In the genomic region with DNA sequence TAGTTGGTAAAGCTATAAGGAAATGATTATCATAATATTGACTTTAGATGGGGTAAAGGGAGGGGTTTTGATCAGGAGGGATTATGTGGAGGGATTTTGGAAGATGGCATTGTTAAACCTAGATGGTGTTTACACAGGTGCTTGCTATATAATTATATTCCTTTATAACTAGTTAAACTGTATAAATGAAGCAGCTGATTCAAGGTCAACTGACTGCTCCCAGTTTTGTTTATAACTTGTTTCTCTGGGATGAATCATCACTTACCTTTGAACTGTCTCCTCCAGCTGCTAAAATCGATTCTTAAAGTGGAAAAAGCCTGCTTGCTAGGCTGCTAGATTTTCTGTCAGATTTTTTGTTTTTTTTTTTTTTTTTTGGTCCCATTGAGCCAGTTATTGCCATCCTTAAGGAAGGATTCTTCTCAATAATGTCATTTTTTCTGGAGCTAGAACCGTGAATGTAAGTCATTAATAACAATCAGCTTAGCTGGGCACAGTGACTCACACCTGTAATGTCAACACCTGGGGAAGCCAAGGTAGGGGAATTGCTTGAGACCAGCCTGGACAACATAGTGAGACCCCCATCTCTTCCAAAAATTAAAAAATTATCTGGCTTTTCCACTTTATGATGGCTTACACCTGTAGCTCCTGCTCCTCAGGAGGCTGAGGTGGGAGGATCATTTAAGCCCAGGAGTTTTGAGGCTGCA, we compare ENCODE assay signal across 1 cellular context.
TF ChIP-seq lines count a peak whose summit lies in the region.

No MANE protein-coding gene starts in this region.

TF ChIP-seq in HepG2, 621 proteins besides CTCF, POLR2A, EP300 and RAD21 (continued from another document and continues in another):
- TF ChIP-seq ZNF512 (CRISPR knock-in tag; IDR thresholded peaks at IDR 0.05), result no peak
- TF ChIP-seq, protein P1, sequence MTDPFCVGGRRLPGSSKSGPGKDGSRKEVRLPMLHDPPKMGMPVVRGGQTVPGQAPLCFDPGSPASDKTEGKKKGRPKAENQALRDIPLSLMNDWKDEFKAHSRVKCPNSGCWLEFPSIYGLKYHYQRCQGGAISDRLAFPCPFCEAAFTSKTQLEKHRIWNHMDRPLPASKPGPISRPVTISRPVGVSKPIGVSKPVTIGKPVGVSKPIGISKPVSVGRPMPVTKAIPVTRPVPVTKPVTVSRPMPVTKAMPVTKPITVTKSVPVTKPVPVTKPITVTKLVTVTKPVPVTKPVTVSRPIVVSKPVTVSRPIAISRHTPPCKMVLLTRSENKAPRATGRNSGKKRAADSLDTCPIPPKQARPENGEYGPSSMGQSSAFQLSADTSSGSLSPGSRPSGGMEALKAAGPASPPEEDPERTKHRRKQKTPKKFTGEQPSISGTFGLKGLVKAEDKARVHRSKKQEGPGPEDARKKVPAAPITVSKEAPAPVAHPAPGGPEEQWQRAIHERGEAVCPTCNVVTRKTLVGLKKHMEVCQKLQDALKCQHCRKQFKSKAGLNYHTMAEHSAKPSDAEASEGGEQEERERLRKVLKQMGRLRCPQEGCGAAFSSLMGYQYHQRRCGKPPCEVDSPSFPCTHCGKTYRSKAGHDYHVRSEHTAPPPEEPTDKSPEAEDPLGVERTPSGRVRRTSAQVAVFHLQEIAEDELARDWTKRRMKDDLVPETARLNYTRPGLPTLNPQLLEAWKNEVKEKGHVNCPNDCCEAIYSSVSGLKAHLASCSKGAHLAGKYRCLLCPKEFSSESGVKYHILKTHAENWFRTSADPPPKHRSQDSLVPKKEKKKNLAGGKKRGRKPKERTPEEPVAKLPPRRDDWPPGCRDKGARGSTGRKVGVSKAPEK (CRISPR knock-in tag; IDR thresholded peaks at IDR 0.05; ENCODE audit: borderline replicate concordance), result no peak
- no peak for TF ChIP-seq ZNF407 (CRISPR knock-in tag; IDR thresholded peaks at IDR 0.05; ENCODE audit: not compliant biosample characterization)
- no peak for TF ChIP-seq ZNF577 (CRISPR knock-in tag; IDR thresholded peaks at IDR 0.05; ENCODE audit: borderline replicate concordance, low read depth)
- no peak for TF ChIP-seq ZNF549 (CRISPR knock-in tag; IDR thresholded peaks at IDR 0.05)
- TF ChIP-seq, protein P2, sequence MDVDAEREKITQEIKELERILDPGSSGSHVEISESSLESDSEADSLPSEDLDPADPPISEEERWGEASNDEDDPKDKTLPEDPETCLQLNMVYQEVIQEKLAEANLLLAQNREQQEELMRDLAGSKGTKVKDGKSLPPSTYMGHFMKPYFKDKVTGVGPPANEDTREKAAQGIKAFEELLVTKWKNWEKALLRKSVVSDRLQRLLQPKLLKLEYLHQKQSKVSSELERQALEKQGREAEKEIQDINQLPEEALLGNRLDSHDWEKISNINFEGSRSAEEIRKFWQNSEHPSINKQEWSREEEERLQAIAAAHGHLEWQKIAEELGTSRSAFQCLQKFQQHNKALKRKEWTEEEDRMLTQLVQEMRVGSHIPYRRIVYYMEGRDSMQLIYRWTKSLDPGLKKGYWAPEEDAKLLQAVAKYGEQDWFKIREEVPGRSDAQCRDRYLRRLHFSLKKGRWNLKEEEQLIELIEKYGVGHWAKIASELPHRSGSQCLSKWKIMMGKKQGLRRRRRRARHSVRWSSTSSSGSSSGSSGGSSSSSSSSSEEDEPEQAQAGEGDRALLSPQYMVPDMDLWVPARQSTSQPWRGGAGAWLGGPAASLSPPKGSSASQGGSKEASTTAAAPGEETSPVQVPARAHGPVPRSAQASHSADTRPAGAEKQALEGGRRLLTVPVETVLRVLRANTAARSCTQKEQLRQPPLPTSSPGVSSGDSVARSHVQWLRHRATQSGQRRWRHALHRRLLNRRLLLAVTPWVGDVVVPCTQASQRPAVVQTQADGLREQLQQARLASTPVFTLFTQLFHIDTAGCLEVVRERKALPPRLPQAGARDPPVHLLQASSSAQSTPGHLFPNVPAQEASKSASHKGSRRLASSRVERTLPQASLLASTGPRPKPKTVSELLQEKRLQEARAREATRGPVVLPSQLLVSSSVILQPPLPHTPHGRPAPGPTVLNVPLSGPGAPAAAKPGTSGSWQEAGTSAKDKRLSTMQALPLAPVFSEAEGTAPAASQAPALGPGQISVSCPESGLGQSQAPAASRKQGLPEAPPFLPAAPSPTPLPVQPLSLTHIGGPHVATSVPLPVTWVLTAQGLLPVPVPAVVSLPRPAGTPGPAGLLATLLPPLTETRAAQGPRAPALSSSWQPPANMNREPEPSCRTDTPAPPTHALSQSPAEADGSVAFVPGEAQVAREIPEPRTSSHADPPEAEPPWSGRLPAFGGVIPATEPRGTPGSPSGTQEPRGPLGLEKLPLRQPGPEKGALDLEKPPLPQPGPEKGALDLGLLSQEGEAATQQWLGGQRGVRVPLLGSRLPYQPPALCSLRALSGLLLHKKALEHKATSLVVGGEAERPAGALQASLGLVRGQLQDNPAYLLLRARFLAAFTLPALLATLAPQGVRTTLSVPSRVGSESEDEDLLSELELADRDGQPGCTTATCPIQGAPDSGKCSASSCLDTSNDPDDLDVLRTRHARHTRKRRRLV (CRISPR knock-in tag; IDR thresholded peaks at IDR 0.05), result no peak
- peak; percentile 98 for TF ChIP-seq TFAP4 (IDR thresholded peaks at IDR 0.05; ENCODE audit: borderline replicate concordance, low read depth)
- no peak for TF ChIP-seq ZNF644 (CRISPR knock-in tag; IDR thresholded peaks at IDR 0.05; ENCODE audit: low read depth)
- TF ChIP-seq NFE2L2 (IDR thresholded peaks at IDR 0.05; ENCODE audit: low read length), result no peak
- no peak for TF ChIP-seq KDM3A (CRISPR knock-in tag; IDR thresholded peaks at IDR 0.05; ENCODE audit: low read depth)
- peak; percentile 88 for TF ChIP-seq GATAD2A (CRISPR knock-in tag; IDR thresholded peaks at IDR 0.05)
- TF ChIP-seq HNRNPUL1 (IDR thresholded peaks at IDR 0.05; ENCODE audit: low read depth, low read length), result no peak
- no peak for TF ChIP-seq ZNF713 (CRISPR knock-in tag; IDR thresholded peaks at IDR 0.05)
- TF ChIP-seq SMYD3 (CRISPR knock-in tag; IDR thresholded peaks at IDR 0.05), result no peak
- 0 out of 2 replicates have a peak, but pooled peaks have one; percentile 46 for TF ChIP-seq MXD4 (CRISPR knock-in tag; IDR thresholded peaks at IDR 0.05)
- TF ChIP-seq ZNF142 (CRISPR knock-in tag; IDR thresholded peaks at IDR 0.05), result no peak
- TF ChIP-seq TSC22D2 (CRISPR knock-in tag; IDR thresholded peaks at IDR 0.05; ENCODE audit: borderline replicate concordance), result no peak
- no peak for TF ChIP-seq CBX1 (IDR thresholded peaks at IDR 0.05; ENCODE audit: low read depth)
- TF ChIP-seq, protein P3, sequence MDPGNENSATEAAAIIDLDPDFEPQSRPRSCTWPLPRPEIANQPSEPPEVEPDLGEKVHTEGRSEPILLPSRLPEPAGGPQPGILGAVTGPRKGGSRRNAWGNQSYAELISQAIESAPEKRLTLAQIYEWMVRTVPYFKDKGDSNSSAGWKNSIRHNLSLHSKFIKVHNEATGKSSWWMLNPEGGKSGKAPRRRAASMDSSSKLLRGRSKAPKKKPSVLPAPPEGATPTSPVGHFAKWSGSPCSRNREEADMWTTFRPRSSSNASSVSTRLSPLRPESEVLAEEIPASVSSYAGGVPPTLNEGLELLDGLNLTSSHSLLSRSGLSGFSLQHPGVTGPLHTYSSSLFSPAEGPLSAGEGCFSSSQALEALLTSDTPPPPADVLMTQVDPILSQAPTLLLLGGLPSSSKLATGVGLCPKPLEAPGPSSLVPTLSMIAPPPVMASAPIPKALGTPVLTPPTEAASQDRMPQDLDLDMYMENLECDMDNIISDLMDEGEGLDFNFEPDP (CRISPR knock-in tag; conservative IDR thresholded peaks at IDR 0.05), result no peak
